ENCODE assay signal across 8 cellular contexts in genomic region chr14:100417466-100417865, GRCh38. TPM values are rescaled to one million over a fixed set of nuclear protein-coding genes. Genes with fewer than 3 reads are reported as not detected.
DNase-seq lines count a peak whose midpoint lies in the region; ATAC-seq and TF ChIP-seq lines count a peak whose summit lies in the region.

No MANE protein-coding gene starts in this region.

- no TSS peak for BruUV-seq in Calu3 (replicated peaks; lab: Mats Ljungman, UMichigan)

- H3K4me1 Mint-ChIP-seq in Calu3 (ENCODE audit: low read depth, unreplicated experiment) (peaks cover 9% of the 10 kb centered on the region), CD14-positive monocyte (peaks cover 3% of the 10 kb centered on the region)
- H3K4me1 Mint-ChIP-seq in activated naive CD8-positive, alpha-beta T cell treated with anti-CD3 and anti-CD28 coated beads, Interleukin-2, amount 50 U/mL, for 24 hours = no peaks in the 10 kb centered on the region

- no peak for TF ChIP-seq EP300 in tibial nerve (IDR thresholded peaks at IDR 0.05)

- WGBS in tibial nerve, 2 donors = 54 to 60% methylated on average over 7 of the region's 7 CpGs

- CTCF ChIA-PET in Calu3 (lab: Charles Lee) = interaction anchor here (0.7 to 1.5 kb wide), 10 partner anchors 11 to 1271 kb away, joined by 3 to 40 read pairs (median 4); no protein-coding TSS in a partner anchor

- H3K27ac ChIP-seq in tibial nerve = no peak overlapping the region

- no peak for ATAC-seq in activated naive CD8-positive, alpha-beta T cell treated with anti-CD3 and anti-CD28 coated beads, Interleukin-2, amount 50 U/mL, for 24 hours
- ATAC-seq in GM21360 (IDR thresholded peaks at IDR 0.05; ENCODE audit: unreplicated experiment) = no peak

- DNase-seq in Calu3 (peak; percentile 77), NCI-H2171 (lab: John Stamatoyannopoulos, UW) (peak; percentile 29), cardiac fibroblast (ENCODE audit: low read depth in 2 of 2) (peak; percentile 91 to 92), kidney epithelial cell (ENCODE audit: low read depth) (peak; percentile 90), tibial nerve (ENCODE audit: low spot score in 2 of 2) (peak in 1 of 2 donors; percentile 41), CD14-positive monocyte (ENCODE audit: low spot score) (no peak)
- no peak for DNase-seq in activated naive CD8-positive, alpha-beta T cell treated with anti-CD3 and anti-CD28 coated beads, Interleukin-2, amount 50 U/mL, for 24 hours

- H3K9me3 Mint-ChIP-seq in Calu3 (ENCODE audit: low read depth, unreplicated experiment) (no peaks in the 10 kb centered on the region), CD14-positive monocyte (peaks cover 0 to 2% (median 0%) of the 10 kb centered on the region in 7 donors)
- H3K9me3 Mint-ChIP-seq in activated naive CD8-positive, alpha-beta T cell treated with anti-CD3 and anti-CD28 coated beads, Interleukin-2, amount 50 U/mL, for 24 hours = no peaks in the 10 kb centered on the region

- H3K36me3 ChIP-seq in kidney epithelial cell (ENCODE audit: control insufficient read depth, insufficient read depth, low read length) (no peaks in the 10 kb centered on the region), tibial nerve (no peaks in the 10 kb centered on the region)

- no peaks in the 10 kb centered on the region for H3K9me3 ChIP-seq in tibial nerve

- intact Hi-C loops in Calu3 (cut with micrococcal nuclease; ENCODE audit: unreplicated experiment) = no loop called here
- intact Hi-C loops in CD14-positive monocyte (cut with micrococcal nuclease) = no loop called here

- H3K36me3 Mint-ChIP-seq in Calu3 (ENCODE audit: insufficient read depth, unreplicated experiment) (peaks cover 4% of the 10 kb centered on the region), CD14-positive monocyte (peaks cover 3% of the 10 kb centered on the region in 2 donors)
- peaks cover 2% of the 10 kb centered on the region for H3K36me3 Mint-ChIP-seq in activated naive CD8-positive, alpha-beta T cell treated with anti-CD3 and anti-CD28 coated beads, Interleukin-2, amount 50 U/mL, for 24 hours (ENCODE audit: low read depth)

- no peak for TF ChIP-seq POLR2A in tibial nerve (IDR thresholded peaks at IDR 0.05)

- TF ChIP-seq CTCF in Calu3 (IDR thresholded peaks at IDR 0.05; ENCODE audit: unreplicated experiment) (peak; percentile 50), cardiac fibroblast (IDR thresholded peaks at IDR 0.05; ENCODE audit: low read depth, low read length) (peak; percentile 92), kidney epithelial cell (IDR thresholded peaks at IDR 0.05; ENCODE audit: insufficient read depth, low read length, poor library complexity, severe bottlenecking) (peak; percentile 85), tibial nerve (IDR thresholded peaks at IDR 0.05) (peak in 3 of 5 experiments; percentile 19 to 50 (median 26)), CD14-positive monocyte (IDR thresholded peaks at IDR 0.05) (no peak)

- no peak overlapping the region for H3K4me3 Mint-ChIP-seq in Calu3 (ENCODE audit: low read depth, unreplicated experiment)
- H3K4me3 Mint-ChIP-seq in activated naive CD8-positive, alpha-beta T cell treated with anti-CD3 and anti-CD28 coated beads, Interleukin-2, amount 50 U/mL, for 24 hours = no peak overlapping the region
- H3K4me3 Mint-ChIP-seq in CD14-positive monocyte = no peak overlapping the region

- H3K27ac Mint-ChIP-seq in Calu3 (ENCODE audit: unreplicated experiment) (no peak overlapping the region), CD14-positive monocyte (peak overlapping the region in 2 of 7 donors; percentile 22 to 81)
- H3K27ac Mint-ChIP-seq in activated naive CD8-positive, alpha-beta T cell treated with anti-CD3 and anti-CD28 coated beads, Interleukin-2, amount 50 U/mL, for 24 hours = no peak overlapping the region

- no peaks in the 10 kb centered on the region for H3K27me3 Mint-ChIP-seq in Calu3 (ENCODE audit: unreplicated experiment)
- H3K27me3 Mint-ChIP-seq in activated naive CD8-positive, alpha-beta T cell treated with anti-CD3 and anti-CD28 coated beads, Interleukin-2, amount 50 U/mL, for 24 hours = no peaks in the 10 kb centered on the region
- H3K27me3 Mint-ChIP-seq in CD14-positive monocyte (ENCODE audit: low read depth in 3 of 3) = peaks cover 0 to 2% (median 1%) of the 10 kb centered on the region in 3 donors

- H3K4me3 ChIP-seq in cardiac fibroblast (replicated peaks in 1 of 2; ENCODE audit: low read depth in 2 of 2, low read length in 2 of 2) (no peak overlapping the region), kidney epithelial cell (ENCODE audit: low read depth, low read length) (no peak overlapping the region), tibial nerve (no peak overlapping the region)

- no peaks in the 10 kb centered on the region for H3K27me3 ChIP-seq in kidney epithelial cell (ENCODE audit: control insufficient read depth, insufficient read depth, low read length)
- H3K27me3 ChIP-seq in tibial nerve = no peaks in the 10 kb centered on the region

- no peaks in the 10 kb centered on the region for H3K4me1 ChIP-seq in tibial nerve

RNA-seq across cellular contexts. Expression of gene WDR25, which starts 41.2 kb away (rescaled TPM):
- total RNA-seq in Calu3 (2022) (12.5 and 16.4 TPM in 2 replicates), kidney epithelial cell (17.8 and 24.5 TPM in 2 replicates), tibial nerve (10 to 100 TPM; 10.7 to 22.1 (median 15.0) TPM)
- 10 to 100 TPM; 10.2 to 12.8 TPM for polyA plus RNA-seq in CD14-positive monocyte

Comparison
In these comparisons a context has a peak if more than half of its experiments do, and no peak if none do; other contexts are left out.
1. DNase-seq: peak in Calu3 (single experiment), NCI-H2171 (single experiment), cardiac fibroblast (2 of 2) and kidney epithelial cell (single experiment); none in activated naive CD8-positive, alpha-beta T cell treated with anti-CD3 and anti-CD28 coated beads, Interleukin-2, amount 50 U/mL, for 24 hours (single experiment) and CD14-positive monocyte (single experiment).